In the genomic region with DNA sequence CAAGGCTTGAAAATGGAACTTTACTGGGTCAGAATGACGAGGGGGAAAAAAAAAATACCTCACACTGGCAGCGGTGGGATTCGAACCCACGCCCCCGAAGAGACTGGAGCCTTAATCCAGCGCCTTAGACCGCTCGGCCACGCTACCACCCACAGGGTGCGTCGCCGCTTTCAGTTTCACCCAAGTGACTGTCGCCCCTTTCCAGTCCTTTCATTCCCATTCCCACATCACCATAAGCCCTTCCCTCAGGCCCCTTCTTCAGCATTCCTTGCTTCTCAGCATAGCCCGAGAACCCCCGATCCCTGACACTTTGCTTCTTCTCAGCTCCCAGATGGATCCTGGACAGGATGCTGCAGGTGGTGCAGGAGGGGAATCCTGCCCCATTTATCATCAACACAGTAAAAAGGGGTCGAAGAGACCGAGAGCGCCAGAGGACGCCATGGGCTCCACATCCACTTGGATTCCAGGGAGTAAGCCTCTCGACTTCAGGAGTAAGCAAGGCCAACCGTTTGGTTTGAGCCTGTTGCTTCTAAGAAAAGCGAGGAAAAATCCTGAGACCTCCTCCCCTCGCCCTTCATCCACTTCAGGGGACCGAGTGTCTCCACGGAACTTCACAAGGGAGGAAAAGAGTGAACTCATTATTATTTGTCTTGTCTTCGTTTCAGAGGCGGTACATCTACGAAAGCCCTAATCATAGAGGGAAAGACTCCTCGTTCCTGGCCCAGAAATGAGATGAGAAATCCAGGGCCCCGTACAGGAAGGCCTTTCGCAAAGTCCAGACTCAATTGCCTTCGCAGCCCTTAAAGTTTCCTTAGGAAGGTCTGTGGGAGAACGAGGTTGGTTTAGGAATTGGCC, we compare ENCODE assay signal across 8 cellular contexts. TPM values are rescaled to one million over a fixed set of nuclear protein-coding genes. Genes with fewer than 3 reads are reported as not detected.
DNase-seq lines count a peak whose midpoint lies in the region; ATAC-seq and TF ChIP-seq lines count a peak whose summit lies in the region.

No MANE protein-coding gene starts in this region.

- H3K9me3 ChIP-seq in left lung = no peaks in the 10 kb centered on the region

- peak overlapping the region; percentile 47 for H3K4me3 ChIP-seq in left lung

- peak overlapping the region; percentile 86 for H3K27ac Mint-ChIP-seq in dendritic cell treated with granulocyte-macrophage colony-stimulating factor and Interleukin-4, amounts not matched to agents 40 ng/mL and 50 ng/mL, for 4 days

- H3K27me3 ChIP-seq in left lung = no peaks in the 10 kb centered on the region

- peak overlapping the region; percentile 83 for H3K4me3 Mint-ChIP-seq in dendritic cell treated with granulocyte-macrophage colony-stimulating factor and Interleukin-4, amounts not matched to agents 40 ng/mL and 50 ng/mL, for 4 days

- H3K9me3 Mint-ChIP-seq in dendritic cell treated with granulocyte-macrophage colony-stimulating factor and Interleukin-4, amounts not matched to agents 40 ng/mL and 50 ng/mL, for 4 days = no peaks in the 10 kb centered on the region

- intact Hi-C loops in dendritic cell treated with granulocyte-macrophage colony-stimulating factor and Interleukin-4, amounts not matched to agents 40 ng/mL and 50 ng/mL, for 4 days (cut with micrococcal nuclease) = loop anchor here (1.0 kb wide), 1 partner anchor 19 kb away; no protein-coding TSS in a partner anchor
- intact Hi-C loops in left lung (cut with DNase I) = no loop called here

- ATAC-seq in left lung (peak; percentile 66), HG03520 (IDR thresholded peaks at IDR 0.05; ENCODE audit: unreplicated experiment) (no peak)

- H3K36me3 ChIP-seq in left lung = no peaks in the 10 kb centered on the region

- no peaks in the 10 kb centered on the region for H3K36me3 Mint-ChIP-seq in dendritic cell treated with granulocyte-macrophage colony-stimulating factor and Interleukin-4, amounts not matched to agents 40 ng/mL and 50 ng/mL, for 4 days (ENCODE audit: low read depth)

- peak overlapping the region; percentile 74 to 81 for H3K27ac ChIP-seq in left lung

- H3K4me1 ChIP-seq in left lung = peaks cover 0 to 40% of the 10 kb centered on the region in 2 donors

- H3K27me3 Mint-ChIP-seq in dendritic cell treated with granulocyte-macrophage colony-stimulating factor and Interleukin-4, amounts not matched to agents 40 ng/mL and 50 ng/mL, for 4 days = peaks cover 1% of the 10 kb centered on the region

- no peak for TF ChIP-seq CTCF in left lung (IDR thresholded peaks at IDR 0.05)

- DNase-seq in NCI-H1417 (lab: John Stamatoyannopoulos, UW) (peak; percentile 69 to 82 (median 70)), NCI-H1417 treated with DMSO at 0.1 percent for 48 hours (lab: John Stamatoyannopoulos, UW) (no peak), NCI-H226 (peak; percentile 44), left lung (peak; percentile 80 to 83)
- DNase-seq in activated CD4-positive, alpha-beta T cell treated with anti-CD3 and anti-CD28 coated beads for 4 hours = peak; percentile 66 to 71
- DNase-seq in stimulated activated CD4-positive, alpha-beta T cell treated with anti-CD3 and anti-CD28 coated beads, Interleukin-2, amount 100 ng/mL, for 4 hours (ENCODE audit: low read depth) = peak; percentile 59

- H3K4me1 Mint-ChIP-seq in dendritic cell treated with granulocyte-macrophage colony-stimulating factor and Interleukin-4, amounts not matched to agents 40 ng/mL and 50 ng/mL, for 4 days (ENCODE audit: low read depth) = peaks cover 56% of the 10 kb centered on the region

RNA-seq across cellular contexts. Expression of gene TRIM27, which starts 20.0 kb away (rescaled TPM):
- total RNA-seq in left lung = 10 to 100 TPM; 42.2 to 47.5 TPM
